27 cellular contexts compared by ENCODE assay signal in genomic region chrX:153801646-153802045, GRCh38. TPM values are rescaled to one million over a fixed set of nuclear protein-coding genes. Genes with fewer than 3 reads are reported as not detected.
"Had no signal": no experiment of that assay in that cellular context is flagged by ENCODE, and none has a peak within 500 bp of the region (broad histone marks: within the 10 kb centered on the region; RNA-seq: fewer than 3 reads in every experiment).

No MANE protein-coding gene starts in this region.

- H3K9me3 ChIP-seq: esophagus squamous epithelium, gastrocnemius medialis, testis, vagina had no signal

- H3K9me3 Mint-ChIP-seq: activated CD4-positive, alpha-beta T cell treated with anti-CD3 and anti-CD28 coated beads, Interleukin-2, amount 10 ng/mL, durations not matched to agents 7 days and 5 days; activated CD8-positive, alpha-beta T cell treated with anti-CD3 and anti-CD28 coated beads for 36 hours; activated naive CD4-positive, alpha-beta T cell treated with anti-CD3 and anti-CD28 coated beads, Interleukin-2, amount 10 ng/mL, durations not matched to agents 7 days and 5 days; mesothelial cell of epicardium; naive thymus-derived CD8-positive, alpha-beta T cell had no signal

- H3K27me3 ChIP-seq: esophagus squamous epithelium, gastrocnemius medialis, testis, vagina had no signal

- H3K4me3 ChIP-seq: esophagus squamous epithelium, gastrocnemius medialis, testis, vagina had no signal

- H3K4me1 ChIP-seq: gastrocnemius medialis, testis, vagina had no signal

- H3K4me1 Mint-ChIP-seq: activated CD4-positive, alpha-beta T cell treated with anti-CD3 and anti-CD28 coated beads, Interleukin-2, amount 10 ng/mL, durations not matched to agents 7 days and 5 days; endodermal cell had no signal

- H3K27ac ChIP-seq: esophagus squamous epithelium, gastrocnemius medialis, testis, vagina, WERI-Rb-1 had no signal

- H3K27ac Mint-ChIP-seq: activated CD4-positive, alpha-beta T cell treated with anti-CD3 and anti-CD28 coated beads, Interleukin-2, amount 10 ng/mL, durations not matched to agents 7 days and 5 days; activated CD8-positive, alpha-beta memory T cell treated with anti-CD3 and anti-CD28 coated beads, Interleukin-2, amount 10 ng/mL, durations not matched to agents 7 days and 5 days; activated CD8-positive, alpha-beta T cell treated with anti-CD3 and anti-CD28 coated beads for 36 hours; activated naive CD4-positive, alpha-beta T cell treated with anti-CD3 and anti-CD28 coated beads, Interleukin-2, amount 10 ng/mL, durations not matched to agents 7 days and 5 days; endodermal cell; mesothelial cell of epicardium; naive thymus-derived CD8-positive, alpha-beta T cell; progenitor cell of endocrine pancreas had no signal

- H3K36me3 Mint-ChIP-seq: mesothelial cell of epicardium had no signal

- H3K4me3 Mint-ChIP-seq: activated CD4-positive, alpha-beta T cell treated with anti-CD3 and anti-CD28 coated beads, Interleukin-2, amount 10 ng/mL, durations not matched to agents 7 days and 5 days; activated CD8-positive, alpha-beta memory T cell treated with anti-CD3 and anti-CD28 coated beads, Interleukin-2, amount 10 ng/mL, durations not matched to agents 7 days and 5 days; activated CD8-positive, alpha-beta T cell treated with anti-CD3 and anti-CD28 coated beads for 36 hours; activated naive CD4-positive, alpha-beta T cell treated with anti-CD3 and anti-CD28 coated beads, Interleukin-2, amount 10 ng/mL, durations not matched to agents 7 days and 5 days; endodermal cell; mesothelial cell of epicardium; naive thymus-derived CD8-positive, alpha-beta T cell had no signal

- DNase-seq: activated CD4-positive, alpha-beta T cell treated with anti-CD3 and anti-CD28 coated beads, Interleukin-2, amount 10 ng/mL, durations not matched to agents 7 days and 5 days; activated CD4-positive, CD25-positive, alpha-beta regulatory T cell treated with anti-CD3 and anti-CD28 coated beads, Interleukin-2, amount 50 U/mL, for 72 hours; activated CD8-positive, alpha-beta memory T cell treated with anti-CD3 and anti-CD28 coated beads, Interleukin-2, amount 10 ng/mL, durations not matched to agents 7 days and 5 days; activated CD8-positive, alpha-beta T cell treated with anti-CD3 and anti-CD28 coated beads for 36 hours; activated effector memory CD4-positive, alpha-beta T cell treated with anti-CD3 and anti-CD28 coated beads, Interleukin-2, amount 50 U/mL, for 16 hours; activated naive CD4-positive, alpha-beta T cell treated with anti-CD3 and anti-CD28 coated beads, Interleukin-2, amount 10 ng/mL, durations not matched to agents 7 days and 5 days; activated T-cell treated with anti-CD3 and anti-CD28 coated beads for 4 hours; amygdala; cerebellar nuclear complex; cortex of kidney; endodermal cell; esophagus squamous epithelium; gastrocnemius medialis; hypothalamus; left ventricle myocardium superior; mammary epithelial cell; naive thymus-derived CD8-positive, alpha-beta T cell; retina; stimulated activated CD4-positive, alpha-beta T cell treated with anti-CD3 and anti-CD28 coated beads, Interleukin-2, amount 100 ng/mL, for 48 hours; stimulated activated CD8-positive, alpha-beta memory T cell treated with anti-CD3 and anti-CD28 coated beads, Interleukin-4, amount 100 ng/mL, for 48 hours; stimulated activated naive CD4-positive, alpha-beta T cell; testis; trophoblast cell; WERI-Rb-1 had no signal

- ATAC-seq: activated CD8-positive, alpha-beta memory T cell treated with anti-CD3 and anti-CD28 coated beads, Interleukin-2, amount 10 ng/mL, durations not matched to agents 7 days and 5 days; activated CD8-positive, alpha-beta T cell treated with anti-CD3 and anti-CD28 coated beads for 36 hours; gastrocnemius medialis; left ventricle myocardium superior; naive thymus-derived CD8-positive, alpha-beta T cell had no signal

RNA-seq across cellular contexts. Expression of gene SRPK3, which starts 20.8 kb away (rescaled TPM):
- total RNA-seq: activated CD4-positive, alpha-beta T cell treated with anti-CD3 and anti-CD28 coated beads, Interleukin-2, amount 10 ng/mL, durations not matched to agents 7 days and 5 days; activated CD8-positive, alpha-beta memory T cell treated with anti-CD3 and anti-CD28 coated beads, Interleukin-2, amount 10 ng/mL, durations not matched to agents 7 days and 5 days; endodermal cell; mesothelial cell of epicardium; naive thymus-derived CD8-positive, alpha-beta T cell; progenitor cell of endocrine pancreas had no signal
- polyA plus RNA-seq: naive thymus-derived CD8-positive, alpha-beta T cell had no signal

RNA-seq across cellular contexts. Expression of gene PLXNB3, which starts 37.6 kb away (rescaled TPM):
- polyA plus RNA-seq: naive thymus-derived CD8-positive, alpha-beta T cell had no signal
